22 cellular contexts compared by ENCODE assay signal in genomic region chr5:157479612-157480510, GRCh38. TPM values are rescaled to one million over a fixed set of nuclear protein-coding genes. Genes with fewer than 3 reads are reported as not detected.
DNase-seq lines count a peak whose midpoint lies in the region; ATAC-seq and TF ChIP-seq lines count a peak whose summit lies in the region.
"Had no signal": no experiment of that assay in that cellular context is flagged by ENCODE, and none has a peak within 500 bp of the region (broad histone marks: within the 10 kb centered on the region; RNA-seq: fewer than 3 reads in every experiment).

No MANE protein-coding gene starts in this region.

- no peaks in the 10 kb centered on the region for H3K27me3 ChIP-seq in stomach
- H3K27me3 ChIP-seq in foreskin keratinocyte, result no peaks in the 10 kb centered on the region
- H3K27me3 ChIP-seq: ascending aorta, upper lobe of right lung had no signal

- peak overlapping the region in 4 of 5 donors; percentile 0 to 75 (median 38) for H3K27ac ChIP-seq in stomach
- no peak overlapping the region for H3K27ac ChIP-seq in foreskin keratinocyte
- H3K27ac ChIP-seq: upper lobe of right lung had no signal

- H3K4me1 ChIP-seq in stomach, result peaks cover 0 to 49% (median 24%) of the 10 kb centered on the region in 4 donors
- no peaks in the 10 kb centered on the region for H3K4me1 ChIP-seq in foreskin keratinocyte
- H3K4me1 ChIP-seq: prostate gland had no signal

- no peaks in the 10 kb centered on the region for H3K9me3 ChIP-seq in stomach
- H3K9me3 ChIP-seq: ascending aorta, prostate gland, upper lobe of right lung had no signal

- no peak overlapping the region for H3K4me3 ChIP-seq in stomach
- H3K4me3 ChIP-seq: ascending aorta, prostate gland, upper lobe of right lung had no signal

- intact Hi-C loops in stomach (cut with DNase I; ENCODE audit: low total_unique reads), result loop anchor here (10.0 kb wide), 1 partner anchor 155 kb away; no protein-coding TSS in a partner anchor

- ATAC-seq in activated CD8-positive, alpha-beta memory T cell treated with anti-CD3 and anti-CD28 coated beads, Interleukin-2, amount 10 ng/mL, durations not matched to agents 7 days and 5 days, result no peak
- no peak for ATAC-seq in activated T-helper 17 cell treated with anti-CD3 and anti-CD28 coated beads, Interleukin-2, amount 50 U/mL, for 72 hours (replicated peaks)
- ATAC-seq in foreskin keratinocyte (no peak), GM19455 (IDR thresholded peaks at IDR 0.05; ENCODE audit: unreplicated experiment) (no peak)
- ATAC-seq: CD8-positive, alpha-beta T cell; left colon; SK-N-SH treated with all-trans-retinoic acid at 6 μM for 48 hours; upper lobe of right lung had no signal

- TF ChIP-seq EP300 in stomach (IDR thresholded peaks at IDR 0.05), result no peak

- H3K4me1 Mint-ChIP-seq in activated CD8-positive, alpha-beta memory T cell treated with anti-CD3 and anti-CD28 coated beads, Interleukin-2, amount 10 ng/mL, durations not matched to agents 7 days and 5 days, result peaks cover 41% of the 10 kb centered on the region
- peaks cover 23% of the 10 kb centered on the region for H3K4me1 Mint-ChIP-seq in activated T-helper 17 cell treated with anti-CD3 and anti-CD28 coated beads, Interleukin-2, amount 50 U/mL, for 72 hours

- TF ChIP-seq POLR2A in stomach (IDR thresholded peaks at IDR 0.05), result no peak

- H3K36me3 ChIP-seq in stomach, result peaks cover 0 to 55% (median 38%) of the 10 kb centered on the region in 4 donors
- H3K36me3 ChIP-seq: prostate gland had no signal

- TF ChIP-seq CTCF in stomach (IDR thresholded peaks at IDR 0.05), result no peak
- no peak for TF ChIP-seq CTCF in foreskin keratinocyte (conservative IDR thresholded peaks at IDR 0.05)

- no peak for DNase-seq in activated CD8-positive, alpha-beta memory T cell treated with anti-CD3 and anti-CD28 coated beads, Interleukin-2, amount 10 ng/mL, durations not matched to agents 7 days and 5 days
- no peak for DNase-seq in activated CD8-positive, alpha-beta memory T cell treated with anti-CD3 and anti-CD28 coated beads, Interleukin-2, amount 50 U/mL, for 4 hours
- peak; percentile 13 to 18 for DNase-seq in lung microvascular endothelial cell (ENCODE audit: low read depth in 2 of 2)
- no peak for DNase-seq in stomach
- no peak for DNase-seq in occipital lobe (lab: John Stamatoyannopoulos, UW)
- no peak for DNase-seq in foreskin keratinocyte
- DNase-seq: activated gamma-delta T cell; CD8-positive, alpha-beta T cell; left colon; NCI-H1436 treated with DMSO at 0.1 percent for 48 hours; NCI-H748 treated with DMSO at 0.1 percent for 48 hours; stimulated activated naive CD4-positive, alpha-beta T cell treated with Interleukin-2 at 50 U/mL for 16 hours; upper lobe of right lung had no signal

- CTCF ChIA-PET in activated CD8-positive, alpha-beta memory T cell treated with anti-CD3 and anti-CD28 coated beads, Interleukin-2, amount 10 ng/mL, durations not matched to agents 7 days and 5 days (lab: Charles Lee), result interaction anchor here (0.6 to 2.6 kb wide), 5 partner anchors 8 to 264 kb away, joined by 4 to 8 read pairs (median 5); partner anchors contain the start of gene LSM11

- H3K27ac Mint-ChIP-seq in activated CD8-positive, alpha-beta memory T cell treated with anti-CD3 and anti-CD28 coated beads, Interleukin-2, amount 10 ng/mL, durations not matched to agents 7 days and 5 days, result peak overlapping the region; percentile 58
- H3K27ac Mint-ChIP-seq in activated T-helper 17 cell treated with anti-CD3 and anti-CD28 coated beads, Interleukin-2, amount 50 U/mL, for 72 hours, result peak overlapping the region; percentile 80
- H3K27ac Mint-ChIP-seq: CD8-positive, alpha-beta T cell; nephron had no signal

- peaks cover 71% of the 10 kb centered on the region for H3K36me3 Mint-ChIP-seq in activated CD8-positive, alpha-beta memory T cell treated with anti-CD3 and anti-CD28 coated beads, Interleukin-2, amount 10 ng/mL, durations not matched to agents 7 days and 5 days
- peaks cover 96% of the 10 kb centered on the region for H3K36me3 Mint-ChIP-seq in activated T-helper 17 cell treated with anti-CD3 and anti-CD28 coated beads, Interleukin-2, amount 50 U/mL, for 72 hours (ENCODE audit: low read depth)

- H3K27me3 Mint-ChIP-seq in activated CD8-positive, alpha-beta memory T cell treated with anti-CD3 and anti-CD28 coated beads, Interleukin-2, amount 10 ng/mL, durations not matched to agents 7 days and 5 days, result no peaks in the 10 kb centered on the region
- no peaks in the 10 kb centered on the region for H3K27me3 Mint-ChIP-seq in activated T-helper 17 cell treated with anti-CD3 and anti-CD28 coated beads, Interleukin-2, amount 50 U/mL, for 72 hours

- no peak overlapping the region for H3K4me3 Mint-ChIP-seq in activated CD8-positive, alpha-beta memory T cell treated with anti-CD3 and anti-CD28 coated beads, Interleukin-2, amount 10 ng/mL, durations not matched to agents 7 days and 5 days
- H3K4me3 Mint-ChIP-seq in activated T-helper 17 cell treated with anti-CD3 and anti-CD28 coated beads, Interleukin-2, amount 50 U/mL, for 72 hours, result no peak overlapping the region
- H3K4me3 Mint-ChIP-seq: CD8-positive, alpha-beta T cell; nephron had no signal

- H3K9me3 Mint-ChIP-seq in activated CD8-positive, alpha-beta memory T cell treated with anti-CD3 and anti-CD28 coated beads, Interleukin-2, amount 10 ng/mL, durations not matched to agents 7 days and 5 days (ENCODE audit: low read depth), result no peaks in the 10 kb centered on the region
- no peaks in the 10 kb centered on the region for H3K9me3 Mint-ChIP-seq in activated T-helper 17 cell treated with anti-CD3 and anti-CD28 coated beads, Interleukin-2, amount 50 U/mL, for 72 hours
- H3K9me3 Mint-ChIP-seq: CD8-positive, alpha-beta T cell had no signal

- WGBS in stomach, 5 donors, result 53 to 65% (median 62%) methylated on average over 11 to 15 of the region's 15 CpGs

RNA-seq across cellular contexts. Expression of gene NIPAL4, which starts 19.8 kb away (rescaled TPM):
- under 1 TPM in 1 of 2 experiments, not detected in 1; 0.37 TPM for total RNA-seq in activated CD8-positive, alpha-beta memory T cell treated with anti-CD3 and anti-CD28 coated beads, Interleukin-2, amount 10 ng/mL, durations not matched to agents 7 days and 5 days
- under 1 TPM; 0.65 to 0.90 TPM for total RNA-seq in activated T-helper 17 cell treated with anti-CD3 and anti-CD28 coated beads, Interleukin-2, amount 50 U/mL, for 72 hours
- total RNA-seq in lung microvascular endothelial cell, result not detected in 2 replicates
- total RNA-seq in stomach, result 1 to 10 TPM in 3 of 5 donors, under 1 TPM in 1, not detected in 1; 0.58 to 8.3 (median 4.6) TPM
- 1 to 10 TPM in 2 of 3 donors, under 1 TPM in 1; 0.19 to 4.0 (median 1.2) TPM for polyA plus RNA-seq in stomach
- total RNA-seq in occipital lobe, result not detected
- total RNA-seq in foreskin keratinocyte, result 5.6 and 13.0 TPM in 2 replicates
- polyA plus RNA-seq in foreskin keratinocyte, result 4.7 and 8.6 TPM in 2 replicates
- total RNA-seq: ascending aorta, endothelial cell of umbilical vein, frontal cortex, LHCN-M2, upper lobe of right lung had no signal
- polyA plus RNA-seq: endothelial cell of umbilical vein had no signal

Comparison
In these comparisons a context has a peak if more than half of its experiments do, and no peak if none do; other contexts are left out.
1. DNase-seq: peak in lung microvascular endothelial cell (2 of 2); none in activated CD8-positive, alpha-beta memory T cell treated with anti-CD3 and anti-CD28 coated beads, Interleukin-2, amount 10 ng/mL, durations not matched to agents 7 days and 5 days (single experiment), activated CD8-positive, alpha-beta memory T cell treated with anti-CD3 and anti-CD28 coated beads, Interleukin-2, amount 50 U/mL, for 4 hours (single experiment), stomach (single experiment), occipital lobe (single experiment) and foreskin keratinocyte (0 of 2).